26 cellular contexts compared by ENCODE assay signal in the genomic region with DNA sequence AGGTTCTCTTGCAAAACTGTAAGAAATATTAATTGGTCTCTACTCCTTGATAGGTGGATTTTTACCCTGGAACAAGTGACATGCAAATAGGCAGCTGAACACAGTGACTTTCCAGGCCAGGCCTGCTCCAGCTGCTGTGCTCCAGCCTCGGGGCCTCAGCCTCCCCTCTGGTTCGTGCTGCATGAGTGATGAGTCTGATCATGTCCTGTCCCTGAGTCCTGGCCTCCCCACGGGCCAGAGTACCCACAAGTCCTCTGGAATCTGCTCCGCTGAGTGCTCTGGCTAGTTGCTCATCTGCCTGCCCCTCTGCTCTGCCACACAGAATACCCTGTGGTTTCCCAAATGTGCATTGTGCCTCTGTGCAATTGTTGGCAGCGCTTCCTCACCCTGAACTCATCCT.
A peak's percentile ranks its signal among the peaks of the same experiment; 100 is the strongest.
DNase-seq lines count a peak whose midpoint lies in the region; ATAC-seq and TF ChIP-seq lines count a peak whose summit lies in the region.
"Had no signal": no experiment of that assay in that cellular context is flagged by ENCODE, and none has a peak within 500 bp of the region (broad histone marks: within the 10 kb centered on the region; RNA-seq: fewer than 3 reads in every experiment).

No MANE protein-coding gene starts in this region.

- no peak overlapping the region for H3K4me3 ChIP-seq in mammary epithelial cell (replicated peaks in 1 of 3; ENCODE audit: insufficient read depth in 1 of 3, low read depth in 2 of 3, low read length in 3 of 3)
- no peak overlapping the region for H3K4me3 ChIP-seq in neuronal stem cell (ENCODE audit: low read length in 2 of 2)
- no peak overlapping the region for H3K4me3 ChIP-seq in vagina
- H3K4me3 ChIP-seq in heart left ventricle = no peak overlapping the region
- H3K4me3 ChIP-seq in GM23338 = no peak overlapping the region
- H3K4me3 ChIP-seq: GM23248, PC-9, SJSA1 had no signal

- TF ChIP-seq CTCF in mammary epithelial cell (conservative IDR thresholded peaks at IDR 0.05 in 1 of 2, IDR thresholded peaks at IDR 0.05 in 1 of 2; ENCODE audit: extremely low read depth in 1 of 2, insufficient read depth in 1 of 2, low read depth in 1 of 2, low read length in 2 of 2) (no peak), MCF 10A (IDR thresholded peaks at IDR 0.05; ENCODE audit: unreplicated experiment) (no peak), vagina (IDR thresholded peaks at IDR 0.05) (no peak), heart left ventricle (IDR thresholded peaks at IDR 0.05) (no peak), GM23338 (conservative IDR thresholded peaks at IDR 0.05; ENCODE audit: low read depth in 2 of 2) (no peak)

- no peak overlapping the region for H3K14ac ChIP-seq in neuronal stem cell (ENCODE audit: low read length)

- no peak for ATAC-seq in heart left ventricle
- no peak for ATAC-seq in GM18505 (IDR thresholded peaks at IDR 0.05; ENCODE audit: unreplicated experiment)
- no peak for ATAC-seq in GM23338

- BruUV-seq in mammary epithelial cell (replicated peaks; lab: Mats Ljungman, UMichigan) = no TSS peak
- BruUV-seq in MCF 10A (replicated peaks; lab: Mats Ljungman, UMichigan) = no TSS peak

- no peaks in the 10 kb centered on the region for H3K27me3 ChIP-seq in mammary epithelial cell (ENCODE audit: insufficient read depth, low read length)
- no peaks in the 10 kb centered on the region for H3K27me3 ChIP-seq in neuronal stem cell (ENCODE audit: control insufficient read depth in 3 of 3, insufficient read depth in 3 of 3, low read depth in 1 of 3, low read length in 3 of 3)
- no peaks in the 10 kb centered on the region for H3K27me3 ChIP-seq in vagina
- H3K27me3 ChIP-seq in heart left ventricle = peaks cover 0 to 5% (median 0%) of the 10 kb centered on the region in 9 donors
- H3K27me3 ChIP-seq in GM23338 (ENCODE audit: insufficient read depth) = no peaks in the 10 kb centered on the region
- H3K27me3 ChIP-seq: BE2C, SJSA1 had no signal

- no peak overlapping the region for H2BK5ac ChIP-seq in neuronal stem cell (ENCODE audit: low read length)

- CTCF ChIA-PET in mammary epithelial cell (lab: Charles Lee; ENCODE audit: low non-redundant PET) (no interaction called here), MCF 10A (lab: Yijun Ruan, JAX) (interaction anchor here (0.9 to 1.4 kb wide), 2 partner anchors 13 to 24 kb away, joined by 4 to 6 read pairs; no protein-coding TSS in a partner anchor)

- H3K4me2 ChIP-seq in mammary epithelial cell (ENCODE audit: insufficient read depth, low read depth, low read length) (no peak overlapping the region), neuronal stem cell (ENCODE audit: insufficient read depth, low read length, poor library complexity, severe bottlenecking) (no peak overlapping the region), GM23338 (no peak overlapping the region)
- H3K4me2 ChIP-seq: KMS-11 had no signal

- H2BK15ac ChIP-seq in neuronal stem cell (ENCODE audit: low read length) = no peak overlapping the region

- no peak overlapping the region for H3K23ac ChIP-seq in neuronal stem cell (ENCODE audit: low read depth, low read length, poor library complexity)

- no peak overlapping the region for H3K27ac ChIP-seq in mammary epithelial cell (ENCODE audit: insufficient read depth, low read depth, low read length)
- no peak overlapping the region for H3K27ac ChIP-seq in neuronal stem cell (replicated peaks; ENCODE audit: low read length)
- peak overlapping the region; percentile 81 for H3K27ac ChIP-seq in vagina
- H3K27ac ChIP-seq in heart left ventricle = no peak overlapping the region
- H3K27ac ChIP-seq in GM23338 (ENCODE audit: low read depth) = no peak overlapping the region
- H3K27ac ChIP-seq: KMS-11, SJSA1 had no signal

- H3K36me3 ChIP-seq in mammary epithelial cell (ENCODE audit: insufficient read depth, low read length) (no peaks in the 10 kb centered on the region), neuronal stem cell (replicated peaks in 1 of 2; ENCODE audit: control insufficient read depth in 2 of 2, insufficient read depth in 2 of 2, low read length in 2 of 2) (no peaks in the 10 kb centered on the region), vagina (no peaks in the 10 kb centered on the region), heart left ventricle (no peaks in the 10 kb centered on the region), GM23338 (ENCODE audit: insufficient read depth) (no peaks in the 10 kb centered on the region)
- H3K36me3 ChIP-seq: BE2C, SJSA1 had no signal

- H3K4ac ChIP-seq in neuronal stem cell (ENCODE audit: low read length) = no peak overlapping the region

- DNase-seq in mammary epithelial cell (no peak), MCF 10A (ENCODE audit: unreplicated experiment) (no peak), MV-4-11 (lab: John Stamatoyannopoulos, UW) (peak; percentile 15), neuronal stem cell (ENCODE audit: low spot score) (no peak), vagina (ENCODE audit: extremely low spot score in 2 of 2) (no peak), heart left ventricle (no peak), GM23338 (ENCODE audit: low spot score) (no peak)
- DNase-seq: 8988T; ACHN; BE2C; CD4-positive, CD25-positive, alpha-beta regulatory T cell; DMS53; GF-D8; H9; NCI-H1105 treated with DMSO at 0.1 percent for 48 hours; NCI-H146; NCI-H2029; NCI-H446; NCI-H524 treated with DMSO at 0.1 percent for 48 hours; PC-9; Right ventricle myocardium superior had no signal

- no peaks in the 10 kb centered on the region for H3K79me1 ChIP-seq in neuronal stem cell (ENCODE audit: low read depth, low read length)

- no peak overlapping the region for H2BK120ac ChIP-seq in neuronal stem cell (ENCODE audit: low read depth, low read length)

- no peaks in the 10 kb centered on the region for H3K36me3 Mint-ChIP-seq in MCF 10A (ENCODE audit: insufficient read depth, unreplicated experiment)
- H3K36me3 Mint-ChIP-seq in GM23338 (ENCODE audit: low read depth) = peaks cover 8% of the 10 kb centered on the region
- H3K36me3 Mint-ChIP-seq: CD4-positive, CD25-positive, alpha-beta regulatory T cell; IgD-negative memory B cell had no signal

- no peak overlapping the region for H3K9ac ChIP-seq in mammary epithelial cell (ENCODE audit: insufficient read depth, low read length)
- H3K9ac ChIP-seq in neuronal stem cell (ENCODE audit: low read depth, low read length, poor library complexity) = peak overlapping the region; percentile 12
- H3K9ac ChIP-seq: GM23248, KMS-11 had no signal

- H2AFZ ChIP-seq in mammary epithelial cell (ENCODE audit: low read depth, low read length) = peak overlapping the region; percentile 11
- H2AFZ ChIP-seq in neuronal stem cell (ENCODE audit: low read length) = no peak overlapping the region
- H2AFZ ChIP-seq in GM23338 = no peak overlapping the region
- H2AFZ ChIP-seq: PC-9 had no signal

- H4K8ac ChIP-seq in neuronal stem cell (ENCODE audit: low read depth, low read length) = no peak overlapping the region

- no peak overlapping the region for H2BK12ac ChIP-seq in neuronal stem cell (ENCODE audit: low read length)

- peak overlapping the region; percentile 44 for H2AK5ac ChIP-seq in neuronal stem cell (ENCODE audit: low read depth, low read length)

- in situ Hi-C loops in mammary epithelial cell (cut with MboI; ENCODE audit: low sequenced_read_pairs in 2 of 2) = no loop called here

- no peak overlapping the region for H3K18ac ChIP-seq in neuronal stem cell (ENCODE audit: low read length)

- no peak overlapping the region for H3K27ac Mint-ChIP-seq in MCF 10A (ENCODE audit: low read depth, unreplicated experiment)
- H3K27ac Mint-ChIP-seq in GM23338 = no peak overlapping the region
- H3K27ac Mint-ChIP-seq: CD4-positive, CD25-positive, alpha-beta regulatory T cell; H9; IgD-negative memory B cell had no signal

- POLR2A ChIA-PET in MCF 10A (lab: Yijun Ruan, JAX) = no interaction called here

- TF ChIP-seq POLR2A in vagina (IDR thresholded peaks at IDR 0.05) = no peak
- TF ChIP-seq POLR2A in heart left ventricle (IDR thresholded peaks at IDR 0.05) = no peak
- no peak for TF ChIP-seq POLR2A in GM18505 (IDR thresholded peaks at IDR 0.05; ENCODE audit: borderline replicate concordance, extremely low read depth, insufficient read depth, insufficient read length)

- H3K9me3 Mint-ChIP-seq in MCF 10A (ENCODE audit: unreplicated experiment) (no peaks in the 10 kb centered on the region), GM23338 (peaks cover 18% of the 10 kb centered on the region)

- H3F3A ChIP-seq in GM23338 (replicated peaks; ENCODE audit: low read depth) = no peaks in the 10 kb centered on the region

- dilution Hi-C loops in mammary epithelial cell (cut with HindIII; ENCODE audit: low sequenced_read_pairs) = no loop called here

- no peaks in the 10 kb centered on the region for H3K27me3 Mint-ChIP-seq in MCF 10A (ENCODE audit: insufficient read depth, unreplicated experiment)
- peaks cover 1% of the 10 kb centered on the region for H3K27me3 Mint-ChIP-seq in GM23338 (ENCODE audit: insufficient read depth, low read depth, poor library complexity)
- H3K27me3 Mint-ChIP-seq: CD4-positive, CD25-positive, alpha-beta regulatory T cell had no signal

- WGBS in mammary epithelial cell (ENCODE audit: low coverage, missing lambda C conversion rate) = 54% methylated on average over 3 of the region's 5 CpGs
- no CpG with 5 or more reads among the region's 5 CpGs for WGBS in neuronal stem cell (ENCODE audit: extremely low coverage in 2 of 2, insufficient read length in 2 of 2, insufficient replicate concordance in 1 of 2), 2 donors
- WGBS in heart left ventricle, 4 donors = 62 to 92% (median 68%) methylated on average over 4 to 5 of the region's 5 CpGs

- peaks cover 6% of the 10 kb centered on the region for H3K4me1 Mint-ChIP-seq in MCF 10A (ENCODE audit: insufficient read depth, unreplicated experiment)
- no peaks in the 10 kb centered on the region for H3K4me1 Mint-ChIP-seq in GM23338
- H3K4me1 Mint-ChIP-seq: CD4-positive, CD25-positive, alpha-beta regulatory T cell; IgD-negative memory B cell had no signal

- H4K91ac ChIP-seq in neuronal stem cell (ENCODE audit: low read depth, low read length, poor library complexity) = no peak overlapping the region

- H3K4me1 ChIP-seq in mammary epithelial cell (ENCODE audit: insufficient read depth, low read length) (peaks cover 25% of the 10 kb centered on the region), neuronal stem cell (ENCODE audit: control insufficient read depth in 2 of 2, insufficient read depth in 1 of 2, low read depth in 1 of 2, low read length in 2 of 2) (peaks cover 0 to 5% of the 10 kb centered on the region in 2 donors), vagina (peaks cover 43% of the 10 kb centered on the region), heart left ventricle (peaks cover 0 to 19% (median 0%) of the 10 kb centered on the region in 12 donors), GM23338 (ENCODE audit: insufficient read depth) (no peaks in the 10 kb centered on the region)
- H3K4me1 ChIP-seq: BE2C had no signal

- H3K9me2 ChIP-seq in GM23338 (ENCODE audit: insufficient read depth) = no peaks in the 10 kb centered on the region

- no peaks in the 10 kb centered on the region for H4K20me1 ChIP-seq in mammary epithelial cell (ENCODE audit: insufficient read depth, low read length)
- H4K20me1 ChIP-seq in GM23338 (replicated peaks; ENCODE audit: insufficient read depth) = no peaks in the 10 kb centered on the region

- H3K4me3 Mint-ChIP-seq in MCF 10A (ENCODE audit: unreplicated experiment) (no peak overlapping the region), GM23338 (no peak overlapping the region)
- H3K4me3 Mint-ChIP-seq: CD4-positive, CD25-positive, alpha-beta regulatory T cell; H9; IgD-negative memory B cell had no signal

- H3K79me2 ChIP-seq in mammary epithelial cell (ENCODE audit: insufficient read depth, low read length) = no peaks in the 10 kb centered on the region
- H3K79me2 ChIP-seq in GM23338 (replicated peaks; ENCODE audit: insufficient read depth) = no peaks in the 10 kb centered on the region

- intact Hi-C loops in mammary epithelial cell (cut with micrococcal nuclease) = no loop called here
- intact Hi-C loops in MCF 10A (cut with micrococcal nuclease) = no loop called here
- intact Hi-C loops in vagina (cut with DNase I) = no loop called here
- intact Hi-C loops in heart left ventricle (cut with DNase I) = no loop called here

- no peaks in the 10 kb centered on the region for H3K9me3 ChIP-seq in mammary epithelial cell (replicated peaks; ENCODE audit: insufficient read depth, low read length)
- peaks cover 0 to 2% of the 10 kb centered on the region in 2 donors for H3K9me3 ChIP-seq in neuronal stem cell (replicated peaks in 1 of 2; ENCODE audit: control insufficient read depth in 2 of 2, insufficient read depth in 1 of 2, low read depth in 1 of 2, low read length in 2 of 2)
- no peaks in the 10 kb centered on the region for H3K9me3 ChIP-seq in vagina
- no peaks in the 10 kb centered on the region for H3K9me3 ChIP-seq in heart left ventricle
- H3K9me3 ChIP-seq: BE2C had no signal
